8 cellular contexts compared by ENCODE assay signal in the genomic region with DNA sequence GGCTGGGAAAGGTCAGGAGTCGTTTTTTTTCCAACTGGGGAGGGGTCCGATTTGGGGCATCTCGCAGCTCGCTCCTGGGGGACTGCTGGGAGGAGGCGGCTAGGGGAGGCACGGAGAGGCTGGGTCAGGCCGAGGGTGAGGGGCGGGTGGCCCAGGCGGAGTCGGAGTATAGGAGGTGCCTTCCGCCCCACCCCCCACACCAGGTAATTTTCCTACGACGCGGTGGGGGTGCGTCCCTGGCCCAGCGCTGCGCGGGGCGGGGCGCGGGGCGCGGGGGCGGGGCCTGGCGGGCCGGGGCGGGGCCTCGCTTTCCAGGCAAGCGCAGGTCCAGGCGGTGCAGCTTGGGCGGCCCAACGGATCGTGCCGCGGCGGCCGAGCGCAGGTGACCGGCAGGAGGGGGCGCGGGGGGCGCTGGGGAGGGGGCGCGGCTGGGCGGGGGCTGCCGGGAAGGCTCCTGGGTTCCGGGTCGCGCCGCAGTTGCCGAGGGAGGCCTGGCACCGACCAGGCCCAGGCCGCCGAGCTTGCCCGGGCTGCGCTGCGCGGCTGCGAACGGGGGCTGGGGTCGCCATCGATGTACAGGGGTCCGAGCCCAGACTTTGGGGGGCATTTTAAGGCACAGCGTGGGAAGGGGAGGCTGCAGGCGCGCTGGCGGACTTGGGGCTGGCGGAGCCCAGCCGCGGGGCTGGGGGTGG. TPM values are rescaled to one million over a fixed set of nuclear protein-coding genes. Genes with fewer than 3 reads are reported as not detected.
A peak's percentile ranks its signal among the peaks of the same experiment; 100 is the strongest.
DNase-seq lines count a peak whose midpoint lies in the region; ATAC-seq and TF ChIP-seq lines count a peak whose summit lies in the region.

A gene with protein sequence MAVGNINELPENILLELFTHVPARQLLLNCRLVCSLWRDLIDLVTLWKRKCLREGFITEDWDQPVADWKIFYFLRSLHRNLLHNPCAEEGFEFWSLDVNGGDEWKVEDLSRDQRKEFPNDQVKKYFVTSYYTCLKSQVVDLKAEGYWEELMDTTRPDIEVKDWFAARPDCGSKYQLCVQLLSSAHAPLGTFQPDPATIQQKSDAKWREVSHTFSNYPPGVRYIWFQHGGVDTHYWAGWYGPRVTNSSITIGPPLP (plus strand): TSS at position 307 of the 692 bp plus-strand sequence. CDS start 959 bp downstream, outside the sequence.

- H2AFZ ChIP-seq in neural progenitor cell (replicated peaks), result peak within 1 kb of the TSS; percentile 73

- peak within 1 kb of the TSS; percentile 76 for H3K4me3 Mint-ChIP-seq in Caco-2 (ENCODE audit: unreplicated experiment)
- H3K4me3 Mint-ChIP-seq in neural progenitor cell, result peak within 1 kb of the TSS; percentile 87

- TF ChIP-seq POLR2A in testis (IDR thresholded peaks at IDR 0.05), result no peak

- H3K9me3 ChIP-seq in Caco-2 (no peaks in the 10 kb centered on the region), neural progenitor cell (ENCODE audit: low read depth) (no peaks in the 10 kb centered on the region), testis (no peaks in the 10 kb centered on the region)

- H3K4me1 ChIP-seq in Caco-2 (peaks cover 8% of the 10 kb centered on the region), neural progenitor cell (peaks cover 7% of the 10 kb centered on the region), testis (peaks cover 19% of the 10 kb centered on the region)

- H3K27ac ChIP-seq in neural progenitor cell (no peak within 1 kb of the TSS), testis (peak within 1 kb of the TSS; percentile 38 to 55)

- no TSS peak for BruUV-seq in Caco-2 (replicated peaks; lab: Mats Ljungman, UMichigan)

- no peak within 1 kb of the TSS for H3K9ac ChIP-seq in neural progenitor cell

- peak within 1 kb of the TSS; percentile 91 for H3K4me3 ChIP-seq in Caco-2 (ENCODE audit: low read depth, low read length)
- H3K4me3 ChIP-seq in fibroblast of villous mesenchyme (ENCODE audit: low read depth, low read length), result peak within 1 kb of the TSS; percentile 80
- H3K4me3 ChIP-seq in neural progenitor cell, result peak within 1 kb of the TSS; percentile 83
- peak within 1 kb of the TSS; percentile 71 for H3K4me3 ChIP-seq in testis

- H3K4me1 Mint-ChIP-seq in Caco-2 (ENCODE audit: low read depth, unreplicated experiment), result no peaks in the 10 kb centered on the region
- peaks cover 15% of the 10 kb centered on the region for H3K4me1 Mint-ChIP-seq in neural progenitor cell

- TF ChIP-seq CTCF in Caco-2 (IDR thresholded peaks at IDR 0.05; ENCODE audit: insufficient read depth in 1 of 2, low read depth in 1 of 2, low read length in 1 of 2, severe bottlenecking in 1 of 2, unreplicated experiment in 1 of 2), result no peak
- TF ChIP-seq CTCF in fibroblast of villous mesenchyme (IDR thresholded peaks at IDR 0.05; ENCODE audit: insufficient read depth, low read depth, low read length), result no peak
- TF ChIP-seq CTCF in neural progenitor cell (IDR thresholded peaks at IDR 0.05), result no peak
- TF ChIP-seq CTCF in testis (IDR thresholded peaks at IDR 0.05), result no peak

- intact Hi-C loops in Caco-2 (cut with micrococcal nuclease; ENCODE audit: unreplicated experiment) (loop anchor here (5.0 kb wide), 1 partner anchor 63 kb away; no protein-coding TSS in a partner anchor), testis (cut with DNase I; ENCODE audit: low total_unique reads) (no loop called here)

- CTCF ChIA-PET in Caco-2 (lab: Charles Lee), result interaction anchor here (0.7 kb wide), 2 partner anchors 148 to 510 kb away, joined by 3 read pairs; no protein-coding TSS in a partner anchor

- H3K9me3 Mint-ChIP-seq in Caco-2 (ENCODE audit: unreplicated experiment), result no peaks in the 10 kb centered on the region
- H3K9me3 Mint-ChIP-seq in neural progenitor cell, result peaks cover 2% of the 10 kb centered on the region

- peaks cover 2% of the 10 kb centered on the region; the same call in 1 of the 2 replicates for H3K36me3 ChIP-seq in Caco-2 (ENCODE audit: control insufficient read depth, insufficient read depth, low read length)
- H3K36me3 ChIP-seq in neural progenitor cell, result no peaks in the 10 kb centered on the region
- no peaks in the 10 kb centered on the region for H3K36me3 ChIP-seq in testis (ENCODE audit: low read depth, missing control alignments)

- WGBS in testis, 2 donors, result 0 to 2% methylated on average over 7 to 29 of the region's 70 CpGs

- H3F3A ChIP-seq in neural progenitor cell (ENCODE audit: low read depth), result peaks cover 34% of the 10 kb centered on the region

- H3K27me3 ChIP-seq in Caco-2 (replicated peaks; ENCODE audit: control insufficient read depth, insufficient read depth, low read length) (no peaks in the 10 kb centered on the region), neural progenitor cell (peaks cover 59% of the 10 kb centered on the region), testis (no peaks in the 10 kb centered on the region)

- H3K27me3 Mint-ChIP-seq in Caco-2 (ENCODE audit: insufficient read depth, unreplicated experiment) (no peaks in the 10 kb centered on the region), neural progenitor cell (ENCODE audit: insufficient read depth, low read depth) (peaks cover 31% of the 10 kb centered on the region)

- peak; percentile 58 for ATAC-seq in GM21786 (IDR thresholded peaks at IDR 0.05; ENCODE audit: unreplicated experiment)

- H3K79me2 ChIP-seq in neural progenitor cell (ENCODE audit: low read depth), result no peaks in the 10 kb centered on the region

- peak within 1 kb of the TSS; percentile 94 for H3K4me2 ChIP-seq in neural progenitor cell

- POLR2A ChIA-PET in Caco-2 (lab: Charles Lee), result interaction anchor here (0.6 to 1.2 kb wide), 3 partner anchors 10 to 152 kb away, joined by 3 to 4 read pairs (median 3); no protein-coding TSS in a partner anchor

- DNase-seq in Caco-2 (peak; percentile 90 to 91), NCI-H510A treated with DMSO at 0.1 percent for 48 hours (lab: John Stamatoyannopoulos, UW) (peak; percentile 47), fibroblast of villous mesenchyme (ENCODE audit: low read depth) (peak; percentile 15), neural progenitor cell (ENCODE audit: low spot score) (peak; percentile 83), testis (peak; percentile 49), superior temporal gyrus (ENCODE audit: extremely low spot score) (no peak)
- peak; percentile 36 to 62 for DNase-seq in activated T-helper 1 cell treated with anti-CD3 and anti-CD28 coated beads, Interleukin-2, amount 50 U/mL, for 16 hours (ENCODE audit: low read depth in 1 of 2, low spot score in 1 of 2)

- peaks cover 7% of the 10 kb centered on the region for H4K20me1 ChIP-seq in neural progenitor cell (ENCODE audit: low read depth)

- H3K36me3 Mint-ChIP-seq in Caco-2 (ENCODE audit: insufficient read depth, unreplicated experiment) (peaks cover 23% of the 10 kb centered on the region), neural progenitor cell (no peaks in the 10 kb centered on the region)

- no peak within 1 kb of the TSS for H3K27ac Mint-ChIP-seq in Caco-2 (ENCODE audit: unreplicated experiment)
- H3K27ac Mint-ChIP-seq in neural progenitor cell, result no peak within 1 kb of the TSS

RNA-seq across cellular contexts. Expression of the gene that starts here (rescaled TPM):
- total RNA-seq in Caco-2 (2022) (21.2 and 22.6 TPM in 2 replicates), fibroblast of villous mesenchyme (12.2 and 14.2 TPM in 2 replicates), neural progenitor cell (ENCODE audit: low replicate concordance) (5.3 and 18.2 TPM in 2 replicates), testis (10 to 100 TPM; 28.0 to 31.3 TPM)
- polyA plus RNA-seq in testis (ENCODE audit: insufficient read depth, low read depth, low replicate concordance), result 36.4 TPM
